Comparison of ENCODE assay signal across 9 cellular contexts in genomic region chr11:46686886-46687810, GRCh38. TPM values are rescaled to one million over a fixed set of nuclear protein-coding genes. Genes with fewer than 3 reads are reported as not detected.
DNase-seq lines count a peak whose midpoint lies in the region; ATAC-seq and TF ChIP-seq lines count a peak whose summit lies in the region.
"Had no signal": no experiment of that assay in that cellular context is flagged by ENCODE, and none has a peak within 500 bp of the region (broad histone marks: within the 10 kb centered on the region; RNA-seq: fewer than 3 reads in every experiment).

No MANE protein-coding gene starts in this region.

- peaks cover 0 to 8% (median 1%) of the 10 kb centered on the region in 4 donors for H3K4me1 ChIP-seq in transverse colon

- H3K9me3 Mint-ChIP-seq in activated T-cell treated with anti-CD3 and anti-CD28 coated beads, Interleukin-2, amount 50 U/mL, for 72 hours, result no peaks in the 10 kb centered on the region

- peak overlapping the region; percentile 31 for H3K27ac Mint-ChIP-seq in activated T-cell treated with anti-CD3 and anti-CD28 coated beads, Interleukin-2, amount 50 U/mL, for 72 hours

- peaks cover 0 to 19% (median 9%) of the 10 kb centered on the region in 4 donors for H3K36me3 ChIP-seq in transverse colon

- H3K27me3 ChIP-seq in transverse colon, result no peaks in the 10 kb centered on the region

- no peak for TF ChIP-seq CTCF in transverse colon (IDR thresholded peaks at IDR 0.05)

- no peak for TF ChIP-seq EP300 in transverse colon (IDR thresholded peaks at IDR 0.05; ENCODE audit: low read depth)

- peaks cover 2 to 3% of the 10 kb centered on the region in 2 donors for H3K36me3 Mint-ChIP-seq in activated T-cell treated with anti-CD3 and anti-CD28 coated beads, Interleukin-2, amount 50 U/mL, for 72 hours (ENCODE audit: insufficient read depth in 2 of 2)

- H3K4me1 Mint-ChIP-seq in activated T-cell treated with anti-CD3 and anti-CD28 coated beads, Interleukin-2, amount 50 U/mL, for 72 hours (ENCODE audit: low read depth), result no peaks in the 10 kb centered on the region

- H3K4me3 ChIP-seq in transverse colon, result no peak overlapping the region

- H3K9me3 ChIP-seq in transverse colon, result no peaks in the 10 kb centered on the region

- intact Hi-C loops in transverse colon (cut with DNase I; ENCODE audit: low total_unique reads), result no loop called here

- H3K4me3 Mint-ChIP-seq in activated T-cell treated with anti-CD3 and anti-CD28 coated beads, Interleukin-2, amount 50 U/mL, for 72 hours, result no peak overlapping the region

- H3K27ac ChIP-seq in angular gyrus (ENCODE audit: low read depth, low read length) (peak overlapping the region; percentile 57), transverse colon (peak overlapping the region; percentile 16 to 48 (median 26))

- TF ChIP-seq POLR2A in transverse colon (IDR thresholded peaks at IDR 0.05), result no peak

- no peaks in the 10 kb centered on the region for H3K27me3 Mint-ChIP-seq in activated T-cell treated with anti-CD3 and anti-CD28 coated beads, Interleukin-2, amount 50 U/mL, for 72 hours (ENCODE audit: low read depth)

- no peak for DNase-seq in activated T-cell treated with anti-CD3 and anti-CD28 coated beads, Interleukin-2, amount 50 U/mL, for 72 hours
- DNase-seq in activated T-cell treated with anti-CD3 and anti-CD28 coated beads for 4 hours (no peak), hepatic stellate cell (ENCODE audit: low spot score) (peak; percentile 73), transverse colon (no peak), NCI-H748 treated with DMSO at 0.1 percent for 48 hours (lab: John Stamatoyannopoulos, UW) (no peak)

- 84 to 100% methylated on average over 1 to 15 of the region's 15 CpGs for WGBS in transverse colon (ENCODE audit: low coverage in 1 of 2), 2 donors

- ATAC-seq in activated T-cell treated with anti-CD3 and anti-CD28 coated beads, Interleukin-2, amount 50 U/mL, for 72 hours (replicated peaks in 1 of 2), result no peak
- ATAC-seq in GM18868 (IDR thresholded peaks at IDR 0.05; ENCODE audit: unreplicated experiment) (no peak), GM19397 (IDR thresholded peaks at IDR 0.05; ENCODE audit: unreplicated experiment) (no peak)
- ATAC-seq: Panc1 had no signal

- in situ Hi-C loops in transverse colon (cut with MboI; ENCODE audit: low pct_ligation_motif_present in 1 of 4, low pct_unique_long_range_greater_than_20kb in 1 of 4, low sequenced_read_pairs in 3 of 4), result no loop called here

RNA-seq across cellular contexts. Expression of gene ARHGAP1, which starts 13.3 kb away (rescaled TPM):
- 10 to 100 TPM; 41.6 to 43.5 TPM for total RNA-seq in activated T-cell treated with anti-CD3 and anti-CD28 coated beads, Interleukin-2, amount 50 U/mL, for 72 hours
- 10 to 100 TPM; 48.6 to 69.5 (median 50.9) TPM for total RNA-seq in transverse colon

RNA-seq across cellular contexts. Expression of gene ZNF408, which starts 13.7 kb away (rescaled TPM):
- total RNA-seq in activated T-cell treated with anti-CD3 and anti-CD28 coated beads, Interleukin-2, amount 50 U/mL, for 72 hours, result 10 to 100 TPM; 17.8 to 18.2 TPM
- 10 to 100 TPM in 2 of 4 donors, 1 to 10 TPM in 2; 6.0 to 19.3 (median 10.0) TPM for total RNA-seq in transverse colon

RNA-seq across cellular contexts. Expression of gene F2, which starts 31.9 kb away (rescaled TPM):
- not detected for total RNA-seq in activated T-cell treated with anti-CD3 and anti-CD28 coated beads, Interleukin-2, amount 50 U/mL, for 72 hours
- under 1 TPM in 2 of 4 donors, not detected in 2; 0.41 to 0.48 TPM for total RNA-seq in transverse colon
